ENCODE assay signal across 12 cellular contexts in the genomic region with DNA sequence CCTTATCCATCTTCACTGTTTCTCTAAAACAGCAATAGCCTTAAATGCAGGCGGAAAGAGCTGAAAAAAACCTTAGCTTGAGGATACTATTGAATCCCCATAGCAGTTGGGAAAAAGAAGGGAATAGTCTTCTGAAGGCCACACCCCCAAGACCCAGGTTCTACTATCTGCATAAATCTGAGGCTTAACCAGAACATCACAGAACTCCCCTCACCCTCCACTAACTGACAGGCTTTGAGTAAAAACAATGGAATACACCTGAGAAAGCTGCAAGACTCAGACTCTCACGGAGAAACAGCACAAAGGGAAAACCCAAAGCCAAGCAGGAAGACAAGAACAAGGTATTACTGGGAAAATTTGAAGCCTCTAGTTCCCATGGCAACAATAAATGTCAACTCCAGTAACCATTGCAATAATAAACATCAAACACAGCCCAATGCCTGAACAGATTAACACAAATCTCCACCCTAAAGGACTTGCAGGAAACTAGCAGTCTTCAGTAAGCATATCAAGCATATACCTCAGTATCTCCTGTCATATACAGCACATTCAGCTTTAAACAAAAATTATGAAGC. TPM values are rescaled to one million over a fixed set of nuclear protein-coding genes. Genes with fewer than 3 reads are reported as not detected.
DNase-seq lines count a peak whose midpoint lies in the region; ATAC-seq and TF ChIP-seq lines count a peak whose summit lies in the region.
"Had no signal": no experiment of that assay in that cellular context is flagged by ENCODE, and none has a peak within 500 bp of the region (broad histone marks: within the 10 kb centered on the region; RNA-seq: fewer than 3 reads in every experiment).

No MANE protein-coding gene starts in this region.

- DNase-seq in HT-29 (ENCODE audit: low spot score) (peak; percentile 41), foreskin keratinocyte (peak in 1 of 2 donors; percentile 26), osteoblast (ENCODE audit: insufficient read length, low spot score, missing footprints) (no peak), ACHN (no peak)
- DNase-seq: NCI-H2171 treated with DMSO at 0.1 percent for 48 hours, spleen had no signal

- TF ChIP-seq CTCF in foreskin keratinocyte (conservative IDR thresholded peaks at IDR 0.05) (no peak), osteoblast (IDR thresholded peaks at IDR 0.05; ENCODE audit: extremely low read depth, low read depth, low read length) (no peak)

- H3K27ac ChIP-seq in foreskin keratinocyte (no peak overlapping the region), osteoblast (ENCODE audit: low read depth, low read length) (no peak overlapping the region)
- H3K27ac ChIP-seq: BLaER1 treated with 17β-estradiol and CSF1 and Interleukin-3, amounts not matched to agents 10 nM and 100 nM; spleen had no signal

- peak overlapping the region; percentile 14 for H3K4me2 ChIP-seq in osteoblast (ENCODE audit: insufficient read depth, low read length)

- peaks cover 6% of the 10 kb centered on the region for H3K4me1 ChIP-seq in foreskin keratinocyte
- H3K4me1 ChIP-seq in osteoblast (ENCODE audit: insufficient read depth, low read length), result peaks cover 9% of the 10 kb centered on the region

- H3K27me3 ChIP-seq in foreskin keratinocyte, result no peaks in the 10 kb centered on the region
- H3K27me3 ChIP-seq in osteoblast (ENCODE audit: insufficient read depth, low read length), result no peaks in the 10 kb centered on the region
- H3K27me3 ChIP-seq: BLaER1 treated with 17β-estradiol and CSF1 and Interleukin-3, amounts not matched to agents 10 nM and 100 nM; neutrophil; spleen had no signal

- no peak overlapping the region for H2AFZ ChIP-seq in osteoblast (ENCODE audit: low read length)

- peaks cover 12% of the 10 kb centered on the region for H4K20me1 ChIP-seq in osteoblast (ENCODE audit: insufficient read depth, low read length)

- ATAC-seq in SK-N-SH treated with all-trans-retinoic acid at 6 μM for 48 hours (peak; percentile 46; the same call in 2 of the 3 replicates), foreskin keratinocyte (peak; percentile 40), GM19023 (IDR thresholded peaks at IDR 0.05; ENCODE audit: unreplicated experiment) (no peak), HG03571 (IDR thresholded peaks at IDR 0.05; ENCODE audit: unreplicated experiment) (no peak)
- ATAC-seq: activated CD4-positive, CD25-positive, alpha-beta regulatory T cell treated with anti-CD3 and anti-CD28 coated beads, Interleukin-2, amount 50 U/mL, for 24 hours had no signal

- peaks cover 32% of the 10 kb centered on the region for H3K79me2 ChIP-seq in osteoblast (ENCODE audit: insufficient read depth, low read length)

- no peaks in the 10 kb centered on the region for H3K36me3 ChIP-seq in osteoblast (ENCODE audit: insufficient read depth, low read length)
- H3K36me3 ChIP-seq: neutrophil had no signal

- H3K9me3 ChIP-seq in osteoblast (ENCODE audit: low read depth, low read length), result no peaks in the 10 kb centered on the region
- H3K9me3 ChIP-seq: neutrophil had no signal

- H3K4me3 ChIP-seq in osteoblast (ENCODE audit: insufficient read depth, low read length), result no peak overlapping the region
- H3K4me3 ChIP-seq: BLaER1 treated with 17β-estradiol and CSF1 and Interleukin-3, amounts not matched to agents 10 nM and 100 nM; spleen had no signal

- in situ Hi-C loops in ACHN (cut with HindIII; ENCODE audit: low pct_ligation_motif_present, low pct_unique_long_range_greater_than_20kb, low sequenced_read_pairs), result loop anchor here (25.0 kb wide), 1 partner anchor 175 kb away; no protein-coding TSS in a partner anchor

TF ChIP-seq in SK-N-SH treated with all-trans-retinoic acid at 6 μM for 48 hours, 23 proteins besides CTCF, POLR2A, EP300 and RAD21:
- TF ChIP-seq ZNF565 (CRISPR knock-in tag; conservative IDR thresholded peaks at IDR 0.05; ENCODE audit: low read depth), result no peak
- TF ChIP-seq ZFP30 (CRISPR knock-in tag; IDR thresholded peaks at IDR 0.05), result no peak
- TF ChIP-seq ESRRG (CRISPR knock-in tag; IDR thresholded peaks at IDR 0.05), result no peak
- TF ChIP-seq, protein P1, sequence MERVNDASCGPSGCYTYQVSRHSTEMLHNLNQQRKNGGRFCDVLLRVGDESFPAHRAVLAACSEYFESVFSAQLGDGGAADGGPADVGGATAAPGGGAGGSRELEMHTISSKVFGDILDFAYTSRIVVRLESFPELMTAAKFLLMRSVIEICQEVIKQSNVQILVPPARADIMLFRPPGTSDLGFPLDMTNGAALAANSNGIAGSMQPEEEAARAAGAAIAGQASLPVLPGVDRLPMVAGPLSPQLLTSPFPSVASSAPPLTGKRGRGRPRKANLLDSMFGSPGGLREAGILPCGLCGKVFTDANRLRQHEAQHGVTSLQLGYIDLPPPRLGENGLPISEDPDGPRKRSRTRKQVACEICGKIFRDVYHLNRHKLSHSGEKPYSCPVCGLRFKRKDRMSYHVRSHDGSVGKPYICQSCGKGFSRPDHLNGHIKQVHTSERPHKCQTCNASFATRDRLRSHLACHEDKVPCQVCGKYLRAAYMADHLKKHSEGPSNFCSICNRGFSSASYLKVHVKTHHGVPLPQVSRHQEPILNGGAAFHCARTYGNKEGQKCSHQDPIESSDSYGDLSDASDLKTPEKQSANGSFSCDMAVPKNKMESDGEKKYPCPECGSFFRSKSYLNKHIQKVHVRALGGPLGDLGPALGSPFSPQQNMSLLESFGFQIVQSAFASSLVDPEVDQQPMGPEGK (CRISPR knock-in tag; IDR thresholded peaks at IDR 0.05; ENCODE audit: borderline replicate concordance), result no peak
- TF ChIP-seq, protein P2, sequence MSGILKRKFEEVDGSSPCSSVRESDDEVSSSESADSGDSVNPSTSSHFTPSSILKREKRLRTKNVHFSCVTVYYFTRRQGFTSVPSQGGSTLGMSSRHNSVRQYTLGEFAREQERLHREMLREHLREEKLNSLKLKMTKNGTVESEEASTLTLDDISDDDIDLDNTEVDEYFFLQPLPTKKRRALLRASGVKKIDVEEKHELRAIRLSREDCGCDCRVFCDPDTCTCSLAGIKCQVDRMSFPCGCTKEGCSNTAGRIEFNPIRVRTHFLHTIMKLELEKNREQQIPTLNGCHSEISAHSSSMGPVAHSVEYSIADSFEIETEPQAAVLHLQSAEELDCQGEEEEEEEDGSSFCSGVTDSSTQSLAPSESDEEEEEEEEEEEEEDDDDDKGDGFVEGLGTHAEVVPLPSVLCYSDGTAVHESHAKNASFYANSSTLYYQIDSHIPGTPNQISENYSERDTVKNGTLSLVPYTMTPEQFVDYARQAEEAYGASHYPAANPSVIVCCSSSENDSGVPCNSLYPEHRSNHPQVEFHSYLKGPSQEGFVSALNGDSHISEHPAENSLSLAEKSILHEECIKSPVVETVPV (CRISPR knock-in tag; IDR thresholded peaks at IDR 0.05), result no peak
- no peak for TF ChIP-seq ISL1 (CRISPR knock-in tag; IDR thresholded peaks at IDR 0.05)
- TF ChIP-seq RARB (CRISPR knock-in tag; IDR thresholded peaks at IDR 0.05), result no peak
- TF ChIP-seq, protein P3, sequence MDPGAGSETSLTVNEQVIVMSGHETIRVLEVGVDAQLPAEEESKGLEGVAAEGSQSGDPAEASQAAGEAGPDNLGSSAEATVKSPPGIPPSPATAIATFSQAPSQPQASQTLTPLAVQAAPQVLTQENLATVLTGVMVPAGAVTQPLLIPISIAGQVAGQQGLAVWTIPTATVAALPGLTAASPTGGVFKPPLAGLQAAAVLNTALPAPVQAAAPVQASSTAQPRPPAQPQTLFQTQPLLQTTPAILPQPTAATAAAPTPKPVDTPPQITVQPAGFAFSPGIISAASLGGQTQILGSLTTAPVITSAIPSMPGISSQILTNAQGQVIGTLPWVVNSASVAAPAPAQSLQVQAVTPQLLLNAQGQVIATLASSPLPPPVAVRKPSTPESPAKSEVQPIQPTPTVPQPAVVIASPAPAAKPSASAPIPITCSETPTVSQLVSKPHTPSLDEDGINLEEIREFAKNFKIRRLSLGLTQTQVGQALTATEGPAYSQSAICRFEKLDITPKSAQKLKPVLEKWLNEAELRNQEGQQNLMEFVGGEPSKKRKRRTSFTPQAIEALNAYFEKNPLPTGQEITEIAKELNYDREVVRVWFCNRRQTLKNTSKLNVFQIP (CRISPR knock-in tag; IDR thresholded peaks at IDR 0.05; ENCODE audit: borderline replicate concordance, low read depth), result no peak
- no peak for TF ChIP-seq CSDC2 (CRISPR knock-in tag; IDR thresholded peaks at IDR 0.05)
- no peak for TF ChIP-seq SNAI2 (CRISPR knock-in tag; IDR thresholded peaks at IDR 0.05)
- no peak for TF ChIP-seq TCF4 (CRISPR knock-in tag; IDR thresholded peaks at IDR 0.05; ENCODE audit: borderline replicate concordance)
- TF ChIP-seq, protein P4, sequence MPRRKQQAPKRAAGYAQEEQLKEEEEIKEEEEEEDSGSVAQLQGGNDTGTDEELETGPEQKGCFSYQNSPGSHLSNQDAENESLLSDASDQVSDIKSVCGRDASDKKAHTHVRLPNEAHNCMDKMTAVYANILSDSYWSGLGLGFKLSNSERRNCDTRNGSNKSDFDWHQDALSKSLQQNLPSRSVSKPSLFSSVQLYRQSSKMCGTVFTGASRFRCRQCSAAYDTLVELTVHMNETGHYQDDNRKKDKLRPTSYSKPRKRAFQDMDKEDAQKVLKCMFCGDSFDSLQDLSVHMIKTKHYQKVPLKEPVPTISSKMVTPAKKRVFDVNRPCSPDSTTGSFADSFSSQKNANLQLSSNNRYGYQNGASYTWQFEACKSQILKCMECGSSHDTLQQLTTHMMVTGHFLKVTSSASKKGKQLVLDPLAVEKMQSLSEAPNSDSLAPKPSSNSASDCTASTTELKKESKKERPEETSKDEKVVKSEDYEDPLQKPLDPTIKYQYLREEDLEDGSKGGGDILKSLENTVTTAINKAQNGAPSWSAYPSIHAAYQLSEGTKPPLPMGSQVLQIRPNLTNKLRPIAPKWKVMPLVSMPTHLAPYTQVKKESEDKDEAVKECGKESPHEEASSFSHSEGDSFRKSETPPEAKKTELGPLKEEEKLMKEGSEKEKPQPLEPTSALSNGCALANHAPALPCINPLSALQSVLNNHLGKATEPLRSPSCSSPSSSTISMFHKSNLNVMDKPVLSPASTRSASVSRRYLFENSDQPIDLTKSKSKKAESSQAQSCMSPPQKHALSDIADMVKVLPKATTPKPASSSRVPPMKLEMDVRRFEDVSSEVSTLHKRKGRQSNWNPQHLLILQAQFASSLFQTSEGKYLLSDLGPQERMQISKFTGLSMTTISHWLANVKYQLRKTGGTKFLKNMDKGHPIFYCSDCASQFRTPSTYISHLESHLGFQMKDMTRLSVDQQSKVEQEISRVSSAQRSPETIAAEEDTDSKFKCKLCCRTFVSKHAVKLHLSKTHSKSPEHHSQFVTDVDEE (CRISPR knock-in tag; IDR thresholded peaks at IDR 0.05), result no peak
- TF ChIP-seq ZNF8 (CRISPR knock-in tag; IDR thresholded peaks at IDR 0.05), result no peak
- no peak for TF ChIP-seq ZC3H10 (CRISPR knock-in tag; IDR thresholded peaks at IDR 0.05)
- TF ChIP-seq ARNTL (CRISPR knock-in tag; IDR thresholded peaks at IDR 0.05; ENCODE audit: borderline replicate concordance, low read depth), result no peak

RNA-seq across cellular contexts. Expression of a gene that starts 56.4 kb away (rescaled TPM):
- total RNA-seq in HT-29 (2014; rRNA removed; shearing (Covaris generic)), result 7.1 and 8.1 TPM in 2 replicates
- 23.1 and 26.5 TPM in 2 replicates for total RNA-seq in foreskin keratinocyte
- polyA plus RNA-seq in foreskin keratinocyte, result 8.3 and 8.9 TPM in 2 replicates
- total RNA-seq in osteoblast, result 17.4 and 25.0 TPM in 2 replicates

Comparison
In these comparisons a context has a peak if more than half of its experiments do, and no peak if none do; other contexts are left out.
1. ATAC-seq: peak in SK-N-SH treated with all-trans-retinoic acid at 6 μM for 48 hours (single experiment) and foreskin keratinocyte (single experiment); none in GM19023 (single experiment) and HG03571 (single experiment).